Comparison of ENCODE assay signal across 8 cellular contexts in genomic region chr1:207751463-207751789, GRCh38. TPM values are rescaled to one million over a fixed set of nuclear protein-coding genes. Genes with fewer than 3 reads are reported as not detected.
A peak's percentile ranks its signal among the peaks of the same experiment; 100 is the strongest.
DNase-seq lines count a peak whose midpoint lies in the region; ATAC-seq, FAIRE-seq and TF ChIP-seq lines count a peak whose summit lies in the region.
"Not testable (repeated sequence)": the region's sequence is repeated elsewhere in the genome, so short reads cannot be mapped to it uniquely, and the experiment has no call there.

No MANE protein-coding gene starts in this region.

- H3K9me3 Mint-ChIP-seq in astrocyte (ENCODE audit: unreplicated experiment), result not testable (repeated sequence)

- H3K4me1 ChIP-seq in A549 (peaks cover 56% of the 10 kb centered on the region), SK-N-SH (ENCODE audit: control insufficient read depth in 1 of 2, insufficient read depth in 2 of 2, low read depth in 1 of 2, low read length in 1 of 2) (peaks cover 17 to 20% of the 10 kb centered on the region in 2 experiments; a peak in 3 of 4 replicates), mesenchymal stem cell (ENCODE audit: control insufficient read depth, insufficient read depth, low read depth, low read length) (peaks cover 15% of the 10 kb centered on the region), skeletal muscle satellite cell (ENCODE audit: control insufficient read depth, insufficient read depth, low read length) (peaks cover 29% of the 10 kb centered on the region)
- H3K4me1 ChIP-seq in astrocyte (ENCODE audit: insufficient read depth, low read length); fibroblast of lung (ENCODE audit: control insufficient read depth, extremely low read depth, insufficient read depth, low read length): not testable (repeated sequence)

- H3K18ac ChIP-seq in mesenchymal stem cell (ENCODE audit: low read depth in 1 of 2, low read length in 2 of 2), result not testable (repeated sequence)

- H2BK5ac ChIP-seq in mesenchymal stem cell (ENCODE audit: low read depth, low read length, poor library complexity, severe bottlenecking), result not testable (repeated sequence)

- TF ChIP-seq POLR2A in A549 (IDR thresholded peaks at IDR 0.05; ENCODE audit: low read length), result not testable (repeated sequence)

- ATAC-seq in A549, result not testable (repeated sequence)
- peak; percentile 2 for ATAC-seq in GM19035 (IDR thresholded peaks at IDR 0.05; ENCODE audit: unreplicated experiment)
- ATAC-seq in HG03354 (IDR thresholded peaks at IDR 0.05; ENCODE audit: poor library complexity, severe bottlenecking, unreplicated experiment), result peak; percentile 3

- peak overlapping the region; percentile 99 for H3K4me3 Mint-ChIP-seq in astrocyte (ENCODE audit: unreplicated experiment)

- not testable (repeated sequence) for H2AK5ac ChIP-seq in mesenchymal stem cell (ENCODE audit: low read length, severe bottlenecking)

- CTCF ChIA-PET in A549 (lab: Yijun Ruan, JAX), result not testable (repeated sequence)
- CTCF ChIA-PET in SK-N-SH (lab: Yijun Ruan, JAX), result interaction anchor here (5.8 kb wide), 1 partner anchor 46 kb away, joined by 35 read pairs; no protein-coding TSS in a partner anchor

- H2AFZ ChIP-seq in SK-N-SH (ENCODE audit: low read depth), result peak overlapping the region; percentile 97
- H2AFZ ChIP-seq in astrocyte (ENCODE audit: low read depth, low read length), result peak overlapping the region; percentile 95
- peak overlapping the region; percentile 70 for H2AFZ ChIP-seq in fibroblast of lung (ENCODE audit: low read length)
- H2AFZ ChIP-seq in mesenchymal stem cell (ENCODE audit: low read depth, low read length), result not testable (repeated sequence)

- not testable (repeated sequence) for H3K9me3 ChIP-seq in A549; SK-N-SH; astrocyte (ENCODE audit: insufficient read depth, low read depth, low read length); fibroblast of lung (ENCODE audit: control insufficient read depth, insufficient read depth, low read depth, low read length); mesenchymal stem cell (ENCODE audit: control insufficient read depth, low read length); skeletal muscle satellite cell (replicated peaks; ENCODE audit: low read length)

- H3K27ac ChIP-seq in A549 (peak overlapping the region; percentile 88), SK-N-SH (ENCODE audit: low read depth in 2 of 2, low read length in 1 of 2) (peak overlapping the region; percentile 72 to 90), astrocyte (ENCODE audit: low read depth, low read length) (peak overlapping the region; percentile 50), fibroblast of lung (ENCODE audit: insufficient read depth, low read length) (peak overlapping the region; percentile 69), mesenchymal stem cell (ENCODE audit: low read length, poor library complexity, severe bottlenecking) (peak overlapping the region; percentile 4)

- H4K8ac ChIP-seq in mesenchymal stem cell (ENCODE audit: low read length), result peak overlapping the region; percentile 54

- not testable (repeated sequence) for H3K27me3 ChIP-seq in SK-N-SH (ENCODE audit: insufficient read depth); astrocyte (ENCODE audit: insufficient read depth, low read length); fibroblast of lung (ENCODE audit: control insufficient read depth, insufficient read depth, low read length); mesenchymal stem cell (ENCODE audit: control insufficient read depth in 1 of 2, insufficient read depth in 1 of 2, low read length in 2 of 2); skeletal muscle satellite cell (ENCODE audit: control insufficient read depth, insufficient read depth, low read length)

- H4K91ac ChIP-seq in mesenchymal stem cell (ENCODE audit: low read length), result not testable (repeated sequence)

- 7% methylated on average over 7 of the region's 7 CpGs for WGBS in A549 (ENCODE audit: missing lambda C conversion rate)
- 36% methylated on average over 7 of the region's 7 CpGs for WGBS in SK-N-SH (ENCODE audit: low lambda C conversion rate)
- 38% methylated on average over 7 of the region's 7 CpGs for WGBS in mesenchymal stem cell

- not testable (repeated sequence) for TF ChIP-seq RAD21 in A549 (conservative IDR thresholded peaks at IDR 0.05 in 1 of 2, IDR thresholded peaks at IDR 0.05 in 1 of 2); SK-N-SH (IDR thresholded peaks at IDR 0.05; ENCODE audit: low read length)

- not testable (repeated sequence) for H3F3A ChIP-seq in SK-N-SH (replicated peaks; ENCODE audit: insufficient read depth)

- H3K27me3 Mint-ChIP-seq in astrocyte (ENCODE audit: low read depth, unreplicated experiment), result not testable (repeated sequence)

- H3K4me2 ChIP-seq in A549, result peak overlapping the region; percentile 97
- peak overlapping the region; percentile 79 for H3K4me2 ChIP-seq in SK-N-SH
- peak overlapping the region; percentile 89 for H3K4me2 ChIP-seq in astrocyte (ENCODE audit: low read length)
- H3K4me2 ChIP-seq in fibroblast of lung (ENCODE audit: extremely low read depth, insufficient read depth, low read length), result peak overlapping the region; percentile 90
- peak overlapping the region; percentile 29 for H3K4me2 ChIP-seq in mesenchymal stem cell (ENCODE audit: low read length, poor library complexity, severe bottlenecking)
- H3K4me2 ChIP-seq in skeletal muscle satellite cell (ENCODE audit: low read length), result peak overlapping the region; percentile 98

- H3K79me1 ChIP-seq in mesenchymal stem cell (replicated peaks; ENCODE audit: low read length, poor library complexity, severe bottlenecking), result not testable (repeated sequence)

- H2BK15ac ChIP-seq in mesenchymal stem cell (ENCODE audit: low read depth, poor library complexity, severe bottlenecking), result peak overlapping the region; percentile 48

- TF ChIP-seq EP300 in A549 (IDR thresholded peaks at IDR 0.05); SK-N-SH (IDR thresholded peaks at IDR 0.05; ENCODE audit: borderline replicate concordance in 1 of 2, low read depth in 1 of 2, low read length in 1 of 2): not testable (repeated sequence)

- H2BK12ac ChIP-seq in mesenchymal stem cell (ENCODE audit: low read length in 2 of 2), result not testable (repeated sequence)

- H3K4ac ChIP-seq in mesenchymal stem cell (ENCODE audit: low read depth in 1 of 2, low read length in 2 of 2), result peak overlapping the region in 1 of 2 experiments; percentile 7

- H3K36me3 ChIP-seq in SK-N-SH (replicated peaks in 1 of 2; ENCODE audit: control insufficient read depth in 1 of 2, insufficient read depth in 2 of 2, low read length in 1 of 2); astrocyte (ENCODE audit: insufficient read depth, low read length); fibroblast of lung (ENCODE audit: control insufficient read depth, insufficient read depth, low read length); mesenchymal stem cell (ENCODE audit: control insufficient read depth in 1 of 2, insufficient read depth in 2 of 2, low read depth in 1 of 2, low read length in 2 of 2); skeletal muscle satellite cell (ENCODE audit: insufficient read depth, low read length): not testable (repeated sequence)

- H3K9me2 ChIP-seq in SK-N-SH, result not testable (repeated sequence)

- H2BK120ac ChIP-seq in mesenchymal stem cell (ENCODE audit: low read depth, low read length), result not testable (repeated sequence)

- peaks cover 22% of the 10 kb centered on the region for H4K20me1 ChIP-seq in SK-N-SH (ENCODE audit: insufficient read depth)
- peaks cover 38% of the 10 kb centered on the region for H4K20me1 ChIP-seq in astrocyte (ENCODE audit: insufficient read depth, low read length)
- not testable (repeated sequence) for H4K20me1 ChIP-seq in fibroblast of lung (ENCODE audit: control insufficient read depth, extremely low read depth, insufficient read depth, low read length)

- H3K4me3 ChIP-seq in A549 (peak overlapping the region; percentile 99), SK-N-SH (ENCODE audit: low read depth in 2 of 2, low read length in 1 of 2) (peak overlapping the region; percentile 87 to 99), astrocyte (ENCODE audit: insufficient read depth, low read depth, low read length) (peak overlapping the region; percentile 93), fibroblast of lung (replicated peaks in 1 of 4; ENCODE audit: control extremely low read depth in 1 of 4, insufficient read depth in 1 of 4, low read depth in 3 of 4, low read length in 4 of 4) (peak overlapping the region; percentile 65 to 91 (median 74)), mesenchymal stem cell (ENCODE audit: insufficient read depth in 1 of 2, low read depth in 1 of 2, low read length in 2 of 2) (peak overlapping the region; percentile 36 to 99), skeletal muscle satellite cell (ENCODE audit: low read length) (peak overlapping the region; percentile 98)

- H3K9ac ChIP-seq in SK-N-SH (peak overlapping the region; percentile 50; the same call in 1 of the 2 replicates), astrocyte (ENCODE audit: low read length) (peak overlapping the region; percentile 91), fibroblast of lung (ENCODE audit: insufficient read depth, low read length) (peak overlapping the region; percentile 37), mesenchymal stem cell (ENCODE audit: low read length) (peak overlapping the region; percentile 94), skeletal muscle satellite cell (ENCODE audit: low read depth, low read length) (peak overlapping the region; percentile 92)

- not testable (repeated sequence) for DNase-seq in A549 (ENCODE audit: low read depth in 1 of 2, low spot score in 1 of 2); SK-N-SH; astrocyte (ENCODE audit: low read depth); fibroblast of lung (ENCODE audit: low read depth in 2 of 2); mesenchymal stem cell

- not testable (repeated sequence) for H3K36me3 Mint-ChIP-seq in astrocyte (ENCODE audit: low read depth, unreplicated experiment)

- H3K4me1 Mint-ChIP-seq in astrocyte (ENCODE audit: low read depth, unreplicated experiment), result peaks cover 24% of the 10 kb centered on the region

- POLR2A ChIA-PET in A549 (lab: Yijun Ruan, JAX), result interaction anchor here (1.4 kb wide), 1 partner anchor 46 kb away, joined by 4 read pairs; no protein-coding TSS in a partner anchor
- POLR2A ChIA-PET in SK-N-SH (lab: Yijun Ruan, JAX), result not testable (repeated sequence)

- not testable (repeated sequence) for TF ChIP-seq CTCF in A549 (IDR thresholded peaks at IDR 0.05); SK-N-SH (IDR thresholded peaks at IDR 0.05); astrocyte (IDR thresholded peaks at IDR 0.05; ENCODE audit: insufficient read depth, low read depth, low read length); fibroblast of lung (conservative IDR thresholded peaks at IDR 0.05 in 1 of 2, IDR thresholded peaks at IDR 0.05 in 1 of 2; ENCODE audit: low read depth in 1 of 2, low read length in 2 of 2)

- not testable (repeated sequence) for H3K14ac ChIP-seq in mesenchymal stem cell (ENCODE audit: low read length in 2 of 2)

- not testable (repeated sequence) for FAIRE-seq in A549 (lab: Jason Lieb, UNC); astrocyte (lab: Jason Lieb, UNC)

- H3K79me2 ChIP-seq in SK-N-SH (ENCODE audit: insufficient read depth), result peaks cover 44% of the 10 kb centered on the region
- H3K79me2 ChIP-seq in astrocyte (ENCODE audit: insufficient read depth, low read length), result peaks cover 46% of the 10 kb centered on the region
- peaks cover 43% of the 10 kb centered on the region for H3K79me2 ChIP-seq in fibroblast of lung (ENCODE audit: control insufficient read depth, insufficient read depth, low read length)

- not testable (repeated sequence) for H3K23ac ChIP-seq in mesenchymal stem cell (ENCODE audit: low read length in 2 of 2)

- peak overlapping the region; percentile 88 for H3K27ac Mint-ChIP-seq in astrocyte (ENCODE audit: unreplicated experiment)

RNA-seq across cellular contexts. Expression of gene CD46, which starts 0.4 kb away (rescaled TPM):
- polyA plus RNA-seq in A549 (2011; rRNA removed), result 216 and 239 TPM in 2 replicates
- polyA plus RNA-seq in A549 (2012; cell fraction: cytosol; rRNA removed), result 32.5 and 34.4 TPM in 2 replicates
- polyA plus RNA-seq in A549 (2012; cell fraction: nucleus; rRNA removed), result 50.0 and 81.6 TPM in 2 replicates
- polyA plus RNA-seq in A549 (2017; fragmentation: RNase III; extraction: RNeasy Plus Mini Kit Qiagen cat#74134 plus additional on column Dnase treatment), result 123 to 146 TPM (median 142 TPM) in 3 replicates
- polyA minus RNA-seq in A549 (2011; rRNA and poly(A)+ RNA removed), result 41.1 and 41.2 TPM in 2 replicates
- 56.0 and 92.5 TPM in 2 replicates for polyA plus RNA-seq in SK-N-SH (2012; rRNA removed)
- 72.8 and 79.0 TPM in 2 replicates for polyA plus RNA-seq in SK-N-SH (2012; cell fraction: cytosol; rRNA removed)
- 74.1 and 204 TPM in 2 replicates for polyA plus RNA-seq in SK-N-SH (2012; cell fraction: nucleus; rRNA removed)
- total RNA-seq in astrocyte, result 175 and 176 TPM in 2 replicates
- total RNA-seq in fibroblast of lung, result 159 and 294 TPM in 2 replicates
- 113 and 198 TPM in 2 replicates for polyA plus RNA-seq in fibroblast of lung
- 62.2 and 95.5 TPM in 2 replicates for polyA plus RNA-seq in fibroblast of lung (2012)
- polyA minus RNA-seq in fibroblast of lung (ENCODE audit: low replicate concordance), result 14.5 and 14.8 TPM in 2 replicates
- polyA plus RNA-seq in mesenchymal stem cell (2013, experiment 1 of 2), result 185 TPM
- polyA plus RNA-seq in mesenchymal stem cell (2013, experiment 2 of 2), result 192 TPM
- 57.4 and 82.4 TPM in 2 replicates for total RNA-seq in skeletal muscle satellite cell (2012; rRNA removed)

Comparison
In these comparisons a context has a peak if more than half of its experiments do, and no peak if none do; other contexts are left out.
1. H3K27ac ChIP-seq: peak in every context shown above with its lines; median percentile 88 in A549; 81 in SK-N-SH; 69 in fibroblast of lung; 50 in astrocyte; 4 in mesenchymal stem cell.
2. H3K4me2 ChIP-seq: peak in every context shown above with its lines; median percentile 98 in skeletal muscle satellite cell; 97 in A549; 90 in fibroblast of lung; 89 in astrocyte; 79 in SK-N-SH; 29 in mesenchymal stem cell.
3. H3K9ac ChIP-seq: peak in every context shown above with its lines; median percentile 94 in mesenchymal stem cell; 92 in skeletal muscle satellite cell; 91 in astrocyte; 50 in SK-N-SH; 37 in fibroblast of lung.